ENCODE assay signal across 8 cellular contexts in genomic region chr2:18749912-18750526, GRCh38.
DNase-seq lines count a peak whose midpoint lies in the region; ATAC-seq, FAIRE-seq and TF ChIP-seq lines count a peak whose summit lies in the region.

No MANE protein-coding gene starts in this region.

- no peak overlapping the region for H3K4me3 Mint-ChIP-seq in stimulated activated naive B cell treated with anti-CD40 and anti-IgM and Interleukin-4, amounts not matched to agents 10 μg/mL and 1 μg/mL and 100 μg/mL, for 72 hours

- H3K9ac ChIP-seq in Karpas-422 (ENCODE audit: low read length), result no peak overlapping the region
- H3K9ac ChIP-seq in liver (ENCODE audit: low read depth in 1 of 2, low read length in 2 of 2), result no peak overlapping the region

- H3K4me2 ChIP-seq in Karpas-422 (ENCODE audit: low read depth, low read length, poor library complexity, severe bottlenecking), result no peak overlapping the region

- peak; percentile 86 for FAIRE-seq in G401.6 (lab: Jason Lieb, UNC)

- H3K36me3 ChIP-seq in Karpas-422 (ENCODE audit: insufficient read depth, low read length) (no peaks in the 10 kb centered on the region), SJCRH30 (no peaks in the 10 kb centered on the region), liver (ENCODE audit: control insufficient read depth in 4 of 4, insufficient read depth in 3 of 4, low read depth in 1 of 4, low read length in 3 of 4) (no peaks in the 10 kb centered on the region)

- no peaks in the 10 kb centered on the region for H3K9me2 ChIP-seq in Karpas-422 (replicated peaks; ENCODE audit: insufficient read depth, low read length)

- TF ChIP-seq RAD21 in liver (IDR thresholded peaks at IDR 0.05), result peak; percentile 95 to 97

- DNase-seq in Karpas-422, result peak; percentile 78
- peak; percentile 42 to 77 for DNase-seq in SJCRH30
- peak; percentile 56 for DNase-seq in cerebellar cortex (ENCODE audit: low spot score)
- peak; percentile 3 for DNase-seq in stimulated activated naive B cell treated with anti-CD40 and anti-IgM and Interleukin-4, amounts not matched to agents 10 μg/mL and 1 μg/mL and 100 μg/mL, for 72 hours
- DNase-seq in activated effector memory CD4-positive, alpha-beta T cell treated with Interleukin-2 at 50 U/mL for 16 hours, result no peak
- no peak for DNase-seq in GDM1 (lab: John Stamatoyannopoulos, UW)

- ATAC-seq in stimulated activated naive B cell treated with anti-CD40 and anti-IgM and Interleukin-4, amounts not matched to agents 10 μg/mL and 1 μg/mL and 100 μg/mL, for 72 hours (replicated peaks), result no peak

- no peaks in the 10 kb centered on the region; the same call in 1 of the 2 replicates for H3K27me3 ChIP-seq in Karpas-422 (ENCODE audit: low read length)
- H3K27me3 ChIP-seq in SJCRH30, result 0 out of 2 replicates have a peak, but pooled peaks cover 4% of the 10 kb centered on the region
- no peaks in the 10 kb centered on the region for H3K27me3 ChIP-seq in liver (ENCODE audit: control insufficient read depth in 4 of 4, insufficient read depth in 4 of 4, low read length in 3 of 4)

- no peaks in the 10 kb centered on the region for H4K20me1 ChIP-seq in Karpas-422 (ENCODE audit: insufficient read depth, low read depth, low read length)

- 3% methylated on average over 2 of the region's 2 CpGs for WGBS in liver

- H3K9me3 ChIP-seq in Karpas-422 (ENCODE audit: low read length) (no peaks in the 10 kb centered on the region), SJCRH30 (replicated peaks) (no peaks in the 10 kb centered on the region), liver (ENCODE audit: control insufficient read depth in 4 of 4, low read length in 3 of 4) (no peaks in the 10 kb centered on the region)

- no peaks in the 10 kb centered on the region for H3K36me3 Mint-ChIP-seq in stimulated activated naive B cell treated with anti-CD40 and anti-IgM and Interleukin-4, amounts not matched to agents 10 μg/mL and 1 μg/mL and 100 μg/mL, for 72 hours

- no peaks in the 10 kb centered on the region for H3K79me2 ChIP-seq in Karpas-422 (ENCODE audit: low read length)

- no peaks in the 10 kb centered on the region for H3K4me1 Mint-ChIP-seq in stimulated activated naive B cell treated with anti-CD40 and anti-IgM and Interleukin-4, amounts not matched to agents 10 μg/mL and 1 μg/mL and 100 μg/mL, for 72 hours

- H3K27ac ChIP-seq in Karpas-422 (ENCODE audit: low read length), result no peak overlapping the region
- no peak overlapping the region for H3K27ac ChIP-seq in SJCRH30
- H3K27ac ChIP-seq in liver (ENCODE audit: low read depth in 1 of 2, low read length in 2 of 2), result no peak overlapping the region

- H3K9me3 Mint-ChIP-seq in stimulated activated naive B cell treated with anti-CD40 and anti-IgM and Interleukin-4, amounts not matched to agents 10 μg/mL and 1 μg/mL and 100 μg/mL, for 72 hours, result no peaks in the 10 kb centered on the region

- H3K4me1 ChIP-seq in Karpas-422 (ENCODE audit: low read length), result no peaks in the 10 kb centered on the region
- no peaks in the 10 kb centered on the region for H3K4me1 ChIP-seq in SJCRH30
- H3K4me1 ChIP-seq in liver (ENCODE audit: control insufficient read depth in 4 of 4, insufficient read depth in 4 of 4, low read length in 3 of 4), result peaks cover 0 to 8% (median 2%) of the 10 kb centered on the region in 4 donors

- no peak overlapping the region for H3K27ac Mint-ChIP-seq in stimulated activated naive B cell treated with anti-CD40 and anti-IgM and Interleukin-4, amounts not matched to agents 10 μg/mL and 1 μg/mL and 100 μg/mL, for 72 hours

- peak; percentile 74 for TF ChIP-seq CTCF in liver (IDR thresholded peaks at IDR 0.05; ENCODE audit: low read depth, low read length, missing input control)

- no peak overlapping the region for H2AFZ ChIP-seq in Karpas-422 (ENCODE audit: low read length)

- H3K4me3 ChIP-seq in Karpas-422 (ENCODE audit: low read length), result no peak overlapping the region
- no peak overlapping the region for H3K4me3 ChIP-seq in SJCRH30
- no peak overlapping the region for H3K4me3 ChIP-seq in liver (ENCODE audit: low read depth in 1 of 3, low read length in 3 of 3)

- H3K27me3 Mint-ChIP-seq in stimulated activated naive B cell treated with anti-CD40 and anti-IgM and Interleukin-4, amounts not matched to agents 10 μg/mL and 1 μg/mL and 100 μg/mL, for 72 hours, result no peaks in the 10 kb centered on the region

TF ChIP-seq in liver, 16 proteins besides CTCF, POLR2A, EP300 and RAD21:
- TF ChIP-seq MAX (IDR thresholded peaks at IDR 0.05) (no peak), FOXA1 (IDR thresholded peaks at IDR 0.05) (no peak), NR2F2 (IDR thresholded peaks at IDR 0.05) (no peak), TAF1 (conservative IDR thresholded peaks at IDR 0.05) (no peak), YY1 (IDR thresholded peaks at IDR 0.05) (no peak), HNF4A (conservative IDR thresholded peaks at IDR 0.05) (no peak), GABPA (IDR thresholded peaks at IDR 0.05 in 1 of 2, conservative IDR thresholded peaks at IDR 0.05 in 1 of 2) (no peak)
- TF ChIP-seq, protein P1, sequence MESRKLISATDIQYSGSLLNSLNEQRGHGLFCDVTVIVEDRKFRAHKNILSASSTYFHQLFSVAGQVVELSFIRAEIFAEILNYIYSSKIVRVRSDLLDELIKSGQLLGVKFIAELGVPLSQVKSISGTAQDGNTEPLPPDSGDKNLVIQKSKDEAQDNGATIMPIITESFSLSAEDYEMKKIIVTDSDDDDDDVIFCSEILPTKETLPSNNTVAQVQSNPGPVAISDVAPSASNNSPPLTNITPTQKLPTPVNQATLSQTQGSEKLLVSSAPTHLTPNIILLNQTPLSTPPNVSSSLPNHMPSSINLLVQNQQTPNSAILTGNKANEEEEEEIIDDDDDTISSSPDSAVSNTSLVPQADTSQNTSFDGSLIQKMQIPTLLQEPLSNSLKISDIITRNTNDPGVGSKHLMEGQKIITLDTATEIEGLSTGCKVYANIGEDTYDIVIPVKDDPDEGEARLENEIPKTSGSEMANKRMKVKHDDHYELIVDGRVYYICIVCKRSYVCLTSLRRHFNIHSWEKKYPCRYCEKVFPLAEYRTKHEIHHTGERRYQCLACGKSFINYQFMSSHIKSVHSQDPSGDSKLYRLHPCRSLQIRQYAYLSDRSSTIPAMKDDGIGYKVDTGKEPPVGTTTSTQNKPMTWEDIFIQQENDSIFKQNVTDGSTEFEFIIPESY (IDR thresholded peaks at IDR 0.05), result no peak
- TF ChIP-seq, protein P2, sequence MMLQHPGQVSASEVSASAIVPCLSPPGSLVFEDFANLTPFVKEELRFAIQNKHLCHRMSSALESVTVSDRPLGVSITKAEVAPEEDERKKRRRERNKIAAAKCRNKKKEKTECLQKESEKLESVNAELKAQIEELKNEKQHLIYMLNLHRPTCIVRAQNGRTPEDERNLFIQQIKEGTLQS (IDR thresholded peaks at IDR 0.05), result no peak

Comparison
In these comparisons a context has a peak if more than half of its experiments do, and no peak if none do; other contexts are left out.
1. DNase-seq: peak in Karpas-422 (single experiment), SJCRH30 (2 of 2), cerebellar cortex (single experiment) and stimulated activated naive B cell treated with anti-CD40 and anti-IgM and Interleukin-4, amounts not matched to agents 10 μg/mL and 1 μg/mL and 100 μg/mL, for 72 hours (single experiment); none in activated effector memory CD4-positive, alpha-beta T cell treated with Interleukin-2 at 50 U/mL for 16 hours (single experiment) and GDM1 (single experiment).